Comparison of ENCODE assay signal across 28 cellular contexts in the genomic region with DNA sequence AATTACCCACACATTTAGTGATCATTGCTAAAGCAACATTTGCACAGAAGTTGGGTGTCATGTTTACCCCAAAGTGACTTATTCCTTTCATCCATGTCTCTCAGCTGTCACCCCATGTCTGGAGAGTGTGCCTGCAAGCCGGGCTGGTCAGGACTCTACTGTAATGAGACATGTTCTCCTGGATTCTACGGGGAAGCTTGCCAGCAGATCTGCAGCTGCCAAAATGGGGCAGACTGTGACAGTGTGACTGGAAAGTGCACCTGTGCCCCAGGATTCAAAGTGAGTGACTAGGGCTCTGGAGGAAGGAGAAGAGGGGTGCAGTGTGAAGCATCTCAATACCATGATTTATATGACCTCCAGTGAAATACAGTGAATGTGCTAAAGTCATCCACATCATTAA.
A peak's percentile ranks its signal among the peaks of the same experiment; 100 is the strongest.
DNase-seq lines count a peak whose midpoint lies in the region; ATAC-seq, FAIRE-seq and TF ChIP-seq lines count a peak whose summit lies in the region.
"Had no signal": no experiment of that assay in that cellular context is flagged by ENCODE, and none has a peak within 500 bp of the region (broad histone marks: within the 10 kb centered on the region; RNA-seq: fewer than 3 reads in every experiment).

No MANE protein-coding gene starts in this region.

- H3K27me3 ChIP-seq in left ventricle myocardium inferior (ENCODE audit: low read depth) (no peaks in the 10 kb centered on the region), gastrocnemius medialis (no peaks in the 10 kb centered on the region), pancreas (no peaks in the 10 kb centered on the region)
- H3K27me3 ChIP-seq: BLaER1 treated with 17β-estradiol and CSF1 and Interleukin-3, amounts not matched to agents 10 nM and 100 nM had no signal

- H3K9me3 ChIP-seq in left ventricle myocardium inferior (replicated peaks): no peaks in the 10 kb centered on the region
- H3K9me3 ChIP-seq in gastrocnemius medialis: no peaks in the 10 kb centered on the region
- no peaks in the 10 kb centered on the region for H3K9me3 ChIP-seq in pancreas
- H3K9me3 ChIP-seq: A549, HAP-1, SK-N-SH had no signal

- H3K4me3 ChIP-seq in left ventricle myocardium inferior: no peak overlapping the region
- H3K4me3 ChIP-seq in gastrocnemius medialis: no peak overlapping the region
- no peak overlapping the region for H3K4me3 ChIP-seq in pancreas
- H3K4me3 ChIP-seq: A549; BLaER1 treated with 17β-estradiol and CSF1 and Interleukin-3, amounts not matched to agents 10 nM and 100 nM; GM23338; HAP-1 had no signal

- ATAC-seq in Right ventricle myocardium inferior: peak; percentile 42
- peak; percentile 61 to 67 for ATAC-seq in gastrocnemius medialis
- ATAC-seq in pancreas: no peak
- ATAC-seq: A549, GM23338, HepG2, Panc1 had no signal

- intact Hi-C loops in Right ventricle myocardium inferior (cut with DNase I) (no loop called here), left ventricle myocardium inferior (cut with micrococcal nuclease) (no loop called here), gastrocnemius medialis (cut with DNase I; ENCODE audit: low total_unique reads) (no loop called here), pancreas (cut with DNase I) (no loop called here)

- H3K4me1 ChIP-seq in left ventricle myocardium inferior: peaks cover 15% of the 10 kb centered on the region
- peaks cover 17 to 21% of the 10 kb centered on the region in 2 donors for H3K4me1 ChIP-seq in gastrocnemius medialis
- no peaks in the 10 kb centered on the region for H3K4me1 ChIP-seq in pancreas
- H3K4me1 ChIP-seq: A549, HAP-1 had no signal

- no peak for DNase-seq in Right ventricle myocardium inferior (ENCODE audit: missing footprints)
- DNase-seq in left ventricle myocardium inferior: no peak
- DNase-seq in NCI-H1092 treated with DMSO at 0.1 percent for 48 hours (lab: John Stamatoyannopoulos, UW): peak; percentile 20
- DNase-seq in myocyte (ENCODE audit: low read depth): peak; percentile 95
- peak; percentile 55 to 58 for DNase-seq in gastrocnemius medialis
- DNase-seq in pancreas: no peak
- DNase-seq in activated naive CD4-positive, alpha-beta T cell treated with Interleukin-2 at 50 U/mL for 16 hours: no peak
- DNase-seq: AML-193; CD4-positive, alpha-beta T cell; HFFc6; Karpas-422; NCI-H1105 treated with DMSO at 0.1 percent for 48 hours; NCI-H2171 treated with DMSO at 0.1 percent for 48 hours; NCI-H446; NCI-H524 treated with DMSO at 0.1 percent for 48 hours; NCI-H774; SIG-M5; SK-N-SH; SW 1271 had no signal

- H3K27ac ChIP-seq in left ventricle myocardium inferior (replicated peaks) (no peak overlapping the region), gastrocnemius medialis (peak overlapping the region in 3 of 4 donors; percentile 9 to 58 (median 42)), pancreas (no peak overlapping the region)
- H3K27ac ChIP-seq: A549; BLaER1 treated with 17β-estradiol and CSF1 and Interleukin-3, amounts not matched to agents 10 nM and 100 nM; RWPE1 had no signal

- in situ Hi-C loops in gastrocnemius medialis (cut with MboI; ENCODE audit: low sequenced_read_pairs in 4 of 4): loop anchor here in 1 of 4 donors (5.0 kb wide), 1 partner anchor 125 kb away; a partner anchor contains a TSS

- TF ChIP-seq POLR2A in gastrocnemius medialis (IDR thresholded peaks at IDR 0.05): no peak

- no peaks in the 10 kb centered on the region for H3K36me3 ChIP-seq in left ventricle myocardium inferior
- H3K36me3 ChIP-seq in gastrocnemius medialis: no peaks in the 10 kb centered on the region
- no peaks in the 10 kb centered on the region for H3K36me3 ChIP-seq in pancreas
- H3K36me3 ChIP-seq: BLaER1 treated with 17β-estradiol and CSF1 and Interleukin-3, amounts not matched to agents 10 nM and 100 nM; HAP-1 had no signal

- no peak for FAIRE-seq in pancreas (lab: Jason Lieb, UNC)
- FAIRE-seq: A549, D721Med, G401.6, HepG2 had no signal

- TF ChIP-seq CTCF in left ventricle myocardium inferior (IDR thresholded peaks at IDR 0.05; ENCODE audit: borderline replicate concordance) (no peak), gastrocnemius medialis (IDR thresholded peaks at IDR 0.05 in 4 of 5, conservative IDR thresholded peaks at IDR 0.05 in 1 of 5) (no peak), pancreas (IDR thresholded peaks at IDR 0.05) (no peak)

- WGBS in pancreas, 2 donors: 25 to 28% methylated on average over 2 of the region's 2 CpGs

Comparison
In these comparisons a context has a peak if more than half of its experiments do, and no peak if none do; other contexts are left out.
1. ATAC-seq: peak in Right ventricle myocardium inferior (single experiment) and gastrocnemius medialis (2 of 2); none in pancreas (0 of 4).
2. DNase-seq: peak in NCI-H1092 treated with DMSO at 0.1 percent for 48 hours (single experiment), myocyte (single experiment) and gastrocnemius medialis (2 of 2); none in Right ventricle myocardium inferior (single experiment), left ventricle myocardium inferior (single experiment), pancreas (0 of 6) and activated naive CD4-positive, alpha-beta T cell treated with Interleukin-2 at 50 U/mL for 16 hours (single experiment).
3. H3K27ac ChIP-seq: peak in gastrocnemius medialis (3 of 4); none in left ventricle myocardium inferior (single experiment) and pancreas (0 of 4).